ENCODE assay signal across 8 cellular contexts in genomic region chr3:192957441-192957951, GRCh38. TPM values are rescaled to one million over a fixed set of nuclear protein-coding genes. Genes with fewer than 3 reads are reported as not detected.
DNase-seq lines count a peak whose midpoint lies in the region; ATAC-seq and TF ChIP-seq lines count a peak whose summit lies in the region.

No MANE protein-coding gene starts in this region.

- intact Hi-C loops in adrenal gland (cut with DNase I) (no loop called here), left colon (cut with DNase I, micrococcal nuclease) (no loop called here), aorta (cut with DNase I) (no loop called here)

- no peaks in the 10 kb centered on the region for H3K4me1 Mint-ChIP-seq in CD8-positive, alpha-beta memory T cell

- no peak overlapping the region for H3K27ac Mint-ChIP-seq in CD8-positive, alpha-beta memory T cell

- H3K4me1 ChIP-seq in adrenal gland (replicated peaks in 1 of 2), result peaks cover 0 to 11% of the 10 kb centered on the region in 2 donors
- no peaks in the 10 kb centered on the region for H3K4me1 ChIP-seq in aorta (ENCODE audit: control insufficient read depth in 1 of 2, insufficient read depth in 2 of 2, low read length in 2 of 2)
- no peaks in the 10 kb centered on the region for H3K4me1 ChIP-seq in CD8-positive, alpha-beta memory T cell (ENCODE audit: insufficient read depth, low read length)

- H3K27me3 ChIP-seq in adrenal gland (no peaks in the 10 kb centered on the region), aorta (ENCODE audit: control insufficient read depth in 1 of 2, insufficient read depth in 2 of 2, low read length in 1 of 2) (no peaks in the 10 kb centered on the region)
- H3K27me3 ChIP-seq in CD8-positive, alpha-beta memory T cell (ENCODE audit: insufficient read depth, low read length, poor library complexity, severe bottlenecking), result no peaks in the 10 kb centered on the region

- TF ChIP-seq CTCF in adrenal gland (IDR thresholded peaks at IDR 0.05), result no peak

- H3K4me3 Mint-ChIP-seq in CD8-positive, alpha-beta memory T cell, result no peak overlapping the region

- peak; percentile 15 for DNase-seq in stimulated activated CD4-positive, alpha-beta T cell treated with anti-CD3 and anti-CD28 coated beads, Interleukin-15, amount 100 ng/mL, for 24 hours
- DNase-seq in stimulated activated CD4-positive, alpha-beta T cell treated with anti-CD3 and anti-CD28 coated beads, Interleukin-4, amount 100 ng/mL, for 1 hour, result no peak
- peak; percentile 23 to 79 (median 70) for DNase-seq in adrenal gland
- peak; percentile 4 to 24 for DNase-seq in left colon
- DNase-seq in aorta, result peak in 1 of 2 donors; percentile 53
- DNase-seq in ecto neural progenitor cell (ENCODE audit: low spot score), result no peak
- DNase-seq in SHP77 (lab: John Stamatoyannopoulos, UW), result no peak
- no peak for DNase-seq in CD8-positive, alpha-beta memory T cell

- CTCF ChIA-PET in CD8-positive, alpha-beta memory T cell (lab: Charles Lee), result no interaction called here

- no peaks in the 10 kb centered on the region for H3K36me3 Mint-ChIP-seq in CD8-positive, alpha-beta memory T cell

- ATAC-seq in left colon (no peak), aorta (ENCODE audit: low FRiP score) (peak; percentile 93)

- TF ChIP-seq POLR2A in adrenal gland (IDR thresholded peaks at IDR 0.05), result no peak

- H3K36me3 ChIP-seq in adrenal gland (replicated peaks in 1 of 2) (no peaks in the 10 kb centered on the region), aorta (ENCODE audit: control insufficient read depth in 1 of 2, insufficient read depth in 2 of 2, low read length in 1 of 2) (no peaks in the 10 kb centered on the region)
- no peaks in the 10 kb centered on the region for H3K36me3 ChIP-seq in CD8-positive, alpha-beta memory T cell (ENCODE audit: insufficient read depth, low read length)

- POLR2A ChIA-PET in CD8-positive, alpha-beta memory T cell (lab: Charles Lee), result no interaction called here

- H3K27ac ChIP-seq in adrenal gland, result peak overlapping the region in 2 of 5 donors; percentile 60 to 94
- no peak overlapping the region for H3K27ac ChIP-seq in aorta (ENCODE audit: low read depth in 1 of 2, low read length in 2 of 2)
- no peak overlapping the region for H3K27ac ChIP-seq in CD8-positive, alpha-beta memory T cell (ENCODE audit: low read depth, low read length)

- H3K27me3 Mint-ChIP-seq in CD8-positive, alpha-beta memory T cell, result no peaks in the 10 kb centered on the region

- peaks cover 0 to 15% (median 9%) of the 10 kb centered on the region in 5 donors for H3K9me3 Mint-ChIP-seq in CD8-positive, alpha-beta memory T cell

- 24 to 38% (median 29%) methylated on average over 5 of the region's 5 CpGs for WGBS in adrenal gland, 4 donors
- 24 to 32% methylated on average over 5 of the region's 5 CpGs for WGBS in aorta, 2 donors

- H3K4me3 ChIP-seq in adrenal gland (peak overlapping the region in 1 of 4 donors; percentile 41), aorta (ENCODE audit: low read length in 2 of 2) (no peak overlapping the region)
- H3K4me3 ChIP-seq in CD8-positive, alpha-beta memory T cell (ENCODE audit: low read length), result no peak overlapping the region

- H3K9me3 ChIP-seq in adrenal gland (replicated peaks in 1 of 3) (no peaks in the 10 kb centered on the region), aorta (ENCODE audit: control insufficient read depth, low read length) (no peaks in the 10 kb centered on the region)
- H3K9me3 ChIP-seq in CD8-positive, alpha-beta memory T cell (ENCODE audit: low read length), result no peaks in the 10 kb centered on the region

RNA-seq across cellular contexts. Expression of gene MB21D2, which starts 39.8 kb away (rescaled TPM):
- total RNA-seq in adrenal gland (10 to 100 TPM in 1 of 8 donors, 1 to 10 TPM in 7; 1.9 to 16.8 (median 5.8) TPM), left colon (1 to 10 TPM; 2.8 to 5.2 TPM), aorta (1 to 10 TPM; 3.9 to 4.5 TPM)
- polyA plus RNA-seq in adrenal gland (1 to 10 TPM; 1.4 to 6.5 (median 4.0) TPM), aorta (1 to 10 TPM; 3.3 to 5.3 TPM)
- 1 to 10 TPM; 1.1 TPM for total RNA-seq in CD8-positive, alpha-beta memory T cell
- polyA plus RNA-seq in CD8-positive, alpha-beta memory T cell, result 0.17 TPM

Comparison
In these comparisons a context has a peak if more than half of its experiments do, and no peak if none do; other contexts are left out.
1. DNase-seq: peak in stimulated activated CD4-positive, alpha-beta T cell treated with anti-CD3 and anti-CD28 coated beads, Interleukin-15, amount 100 ng/mL, for 24 hours (single experiment), adrenal gland (7 of 7) and left colon (2 of 2); none in stimulated activated CD4-positive, alpha-beta T cell treated with anti-CD3 and anti-CD28 coated beads, Interleukin-4, amount 100 ng/mL, for 1 hour (single experiment), ecto neural progenitor cell (single experiment), SHP77 (0 of 2) and CD8-positive, alpha-beta memory T cell (0 of 5).